ENCODE assay signal across 8 cellular contexts in the genomic region with DNA sequence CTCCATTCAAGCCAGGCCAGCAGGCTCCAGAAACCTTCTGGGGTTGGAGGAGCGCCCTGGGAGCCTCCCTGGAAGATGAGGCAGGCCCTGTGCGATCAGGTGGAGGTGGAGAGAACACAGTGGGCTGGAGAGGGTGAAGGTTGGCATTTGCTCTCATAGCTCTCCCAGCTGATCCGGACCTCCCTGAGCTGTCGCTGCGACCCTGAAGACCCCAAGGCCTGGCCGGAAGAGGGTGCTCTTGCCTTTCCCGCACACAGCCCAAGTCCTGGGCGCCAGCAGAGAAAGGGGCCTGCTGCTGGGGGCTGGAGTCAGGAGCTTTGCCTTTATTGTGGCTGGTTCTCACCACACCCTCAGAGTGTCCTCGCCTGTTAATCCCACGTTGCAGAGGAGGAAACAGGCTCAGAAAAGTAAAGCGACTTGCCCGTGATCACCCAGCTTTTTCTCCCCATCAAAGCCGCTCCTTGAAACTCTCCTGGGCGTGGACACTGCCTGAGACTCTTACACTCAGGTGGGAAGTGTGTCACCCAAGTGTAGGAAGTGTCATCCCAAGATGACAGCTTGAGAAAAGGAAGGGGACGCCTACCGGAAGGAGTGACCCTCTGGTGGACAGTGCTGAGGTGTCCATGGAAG. TPM values are rescaled to one million over a fixed set of nuclear protein-coding genes. Genes with fewer than 3 reads are reported as not detected.
A peak's percentile ranks its signal among the peaks of the same experiment; 100 is the strongest.
DNase-seq lines count a peak whose midpoint lies in the region; ATAC-seq lines count a peak whose summit lies in the region.

No MANE protein-coding gene starts in this region.

- H3K27ac ChIP-seq in caudate nucleus (ENCODE audit: low read depth, low read length), result peak overlapping the region; percentile 33

- peak; percentile 15 for ATAC-seq in left lobe of liver
- no peak for ATAC-seq in HG03045 (IDR thresholded peaks at IDR 0.05; ENCODE audit: unreplicated experiment)
- no peak for ATAC-seq in HG02852 (IDR thresholded peaks at IDR 0.05; ENCODE audit: unreplicated experiment)

- peak; percentile 62 for DNase-seq in AG08395 (ENCODE audit: low spot score)
- DNase-seq in HuH-7.5 (ENCODE audit: low spot score), result peak; percentile 63
- peak in 52 of 61 donors; percentile 6 to 75 (median 47) for DNase-seq in caudate nucleus (lab: John Stamatoyannopoulos, UW)
- DNase-seq in left lobe of liver (ENCODE audit: low spot score), result no peak
- DNase-seq in SKM-1 treated with dmso at 0.1 percent for 144 hours (lab: John Stamatoyannopoulos, UW; ENCODE audit: unreplicated experiment), result no peak
- no peak for DNase-seq in GM19238 (ENCODE audit: insufficient read length, low spot score)

RNA-seq across cellular contexts. Expression of gene RPL29, which starts 8.6 kb away (rescaled TPM):
- total RNA-seq in left lobe of liver, result 392 TPM

RNA-seq across cellular contexts. Expression of gene ACY1, which starts 20.9 kb away (rescaled TPM):
- total RNA-seq in left lobe of liver, result 301 TPM

RNA-seq across cellular contexts. Expression of gene ABHD14A, which starts 29.4 kb away (rescaled TPM):
- total RNA-seq in left lobe of liver, result 13.8 TPM

RNA-seq across cellular contexts. Expression of gene ABHD14B, which starts 30.4 kb away (rescaled TPM):
- 113 TPM for total RNA-seq in left lobe of liver

RNA-seq across cellular contexts. Expression of gene PCBP4, which starts 37.0 kb away (rescaled TPM):
- total RNA-seq in left lobe of liver, result 7.4 TPM

Comparison
In these comparisons a context has a peak if more than half of its experiments do, and no peak if none do; other contexts are left out.
1. DNase-seq: peak in AG08395 (single experiment), HuH-7.5 (single experiment) and caudate nucleus (52 of 61); none in left lobe of liver (single experiment), SKM-1 treated with dmso at 0.1 percent for 144 hours (single experiment) and GM19238 (single experiment).